ENCODE assay signal across 8 cellular contexts in the genomic region with DNA sequence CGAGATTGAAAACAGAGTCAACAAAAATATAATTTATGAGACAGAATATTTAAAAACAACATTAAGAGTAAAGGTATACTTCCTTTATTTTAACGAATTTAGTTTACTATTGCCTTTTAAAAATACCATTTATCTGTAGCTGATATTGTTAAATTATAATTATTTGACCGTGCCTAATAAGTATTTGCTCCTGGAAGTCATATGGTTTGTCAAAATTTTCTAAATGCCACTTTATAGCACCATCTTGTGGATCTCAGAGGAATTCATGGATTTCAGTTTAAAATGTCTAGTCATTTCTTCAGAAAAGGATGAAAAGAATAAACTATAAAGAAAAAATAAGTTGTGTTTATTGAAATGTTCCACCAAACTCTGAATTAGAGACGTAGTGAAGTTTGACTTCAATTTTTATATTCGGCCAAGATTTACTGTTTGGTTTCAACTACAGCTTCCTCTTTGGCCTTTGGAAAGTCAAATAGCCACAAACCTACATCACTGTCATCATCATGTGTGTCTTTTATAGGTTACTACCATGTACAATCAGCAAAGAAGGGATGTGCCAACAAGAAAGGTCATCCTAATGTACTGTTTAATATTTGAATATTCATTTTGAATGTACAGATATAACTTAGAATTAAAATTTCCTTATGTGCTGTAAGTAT. TPM values are rescaled to one million over a fixed set of nuclear protein-coding genes. Genes with fewer than 3 reads are reported as not detected.
DNase-seq lines count a peak whose midpoint lies in the region; ATAC-seq, FAIRE-seq and TF ChIP-seq lines count a peak whose summit lies in the region.

No MANE protein-coding gene starts in this region.

- H3K27me3 ChIP-seq in BJ (ENCODE audit: control insufficient read depth, insufficient read depth, low read length) (no peaks in the 10 kb centered on the region), upper lobe of right lung (peaks cover 5% of the 10 kb centered on the region)

- no peak for DNase-seq in BJ (ENCODE audit: low read depth)
- DNase-seq in HTR-8/SVneo (ENCODE audit: insufficient read length, low spot score), result peak; percentile 20
- peak; percentile 5 for DNase-seq in glomerular endothelial cell (ENCODE audit: extremely low read depth, low read depth, low spot score)
- no peak for DNase-seq in upper lobe of right lung
- DNase-seq in activated CD4-positive, alpha-beta T cell treated with anti-CD3 and anti-CD28 coated beads, Interleukin-2, amount 50 U/mL, for 48 hours, result no peak
- DNase-seq in T-helper 2 cell treated with Interferon-gamma antibody and Interleukin-4, amounts not matched to agents 5 μg/mL and 100 μg/mL, for 36 hours (ENCODE audit: low spot score), result no peak

- no peak overlapping the region for H3K27ac ChIP-seq in upper lobe of right lung

- H3K4me3 Mint-ChIP-seq in T-helper 2 cell treated with Interferon-gamma antibody and Interleukin-4, amounts not matched to agents 5 μg/mL and 100 μg/mL, for 36 hours, result no peak overlapping the region

- CTCF ChIA-PET in BJ (lab: Yijun Ruan, JAX), result interaction anchor here (0.6 to 3.3 kb wide), 5 partner anchors 12 to 157 kb away, joined by 3 to 22 read pairs (median 4); no protein-coding TSS in a partner anchor

- peaks cover 45% of the 10 kb centered on the region for H3K27me3 Mint-ChIP-seq in T-helper 2 cell treated with Interferon-gamma antibody and Interleukin-4, amounts not matched to agents 5 μg/mL and 100 μg/mL, for 36 hours (ENCODE audit: low read depth)

- H3K4me3 ChIP-seq in BJ (ENCODE audit: low read depth, low read length) (no peak overlapping the region), upper lobe of right lung (no peak overlapping the region)

- POLR2A ChIA-PET in BJ (lab: Charles Lee), result no interaction called here

- no peaks in the 10 kb centered on the region for H3K4me1 ChIP-seq in upper lobe of right lung

- ATAC-seq in SK-N-SH treated with all-trans-retinoic acid at 6 μM for 48 hours, result peak; percentile 39; the same call in 1 of the 3 replicates
- ATAC-seq in upper lobe of right lung, result no peak
- no peak for ATAC-seq in HG02798 (IDR thresholded peaks at IDR 0.05; ENCODE audit: poor library complexity, unreplicated experiment)

- FAIRE-seq in HTR-8/SVneo (lab: Jason Lieb, UNC), result no peak

- no peaks in the 10 kb centered on the region for H3K4me1 Mint-ChIP-seq in T-helper 2 cell treated with Interferon-gamma antibody and Interleukin-4, amounts not matched to agents 5 μg/mL and 100 μg/mL, for 36 hours (ENCODE audit: low read depth)

- peak; percentile 57 for TF ChIP-seq CTCF in BJ (IDR thresholded peaks at IDR 0.05; ENCODE audit: insufficient read depth, low read depth, low read length)
- peak; percentile 62 for TF ChIP-seq CTCF in upper lobe of right lung (IDR thresholded peaks at IDR 0.05)

- H3K36me3 Mint-ChIP-seq in T-helper 2 cell treated with Interferon-gamma antibody and Interleukin-4, amounts not matched to agents 5 μg/mL and 100 μg/mL, for 36 hours (ENCODE audit: low read depth), result no peaks in the 10 kb centered on the region

- H3K27ac Mint-ChIP-seq in T-helper 2 cell treated with Interferon-gamma antibody and Interleukin-4, amounts not matched to agents 5 μg/mL and 100 μg/mL, for 36 hours, result no peak overlapping the region

- H3K9me3 ChIP-seq in upper lobe of right lung, result no peaks in the 10 kb centered on the region

- intact Hi-C loops in upper lobe of right lung (cut with DNase I), result loop anchor here (10.0 kb wide), 1 partner anchor 156 kb away; no protein-coding TSS in a partner anchor

- H3K9me3 Mint-ChIP-seq in T-helper 2 cell treated with Interferon-gamma antibody and Interleukin-4, amounts not matched to agents 5 μg/mL and 100 μg/mL, for 36 hours, result no peaks in the 10 kb centered on the region

- H3K36me3 ChIP-seq in BJ (ENCODE audit: control insufficient read depth, insufficient read depth, low read length) (no peaks in the 10 kb centered on the region), upper lobe of right lung (no peaks in the 10 kb centered on the region)

TF ChIP-seq in SK-N-SH treated with all-trans-retinoic acid at 6 μM for 48 hours, 23 proteins besides CTCF, POLR2A, EP300 and RAD21:
- TF ChIP-seq, protein P1, sequence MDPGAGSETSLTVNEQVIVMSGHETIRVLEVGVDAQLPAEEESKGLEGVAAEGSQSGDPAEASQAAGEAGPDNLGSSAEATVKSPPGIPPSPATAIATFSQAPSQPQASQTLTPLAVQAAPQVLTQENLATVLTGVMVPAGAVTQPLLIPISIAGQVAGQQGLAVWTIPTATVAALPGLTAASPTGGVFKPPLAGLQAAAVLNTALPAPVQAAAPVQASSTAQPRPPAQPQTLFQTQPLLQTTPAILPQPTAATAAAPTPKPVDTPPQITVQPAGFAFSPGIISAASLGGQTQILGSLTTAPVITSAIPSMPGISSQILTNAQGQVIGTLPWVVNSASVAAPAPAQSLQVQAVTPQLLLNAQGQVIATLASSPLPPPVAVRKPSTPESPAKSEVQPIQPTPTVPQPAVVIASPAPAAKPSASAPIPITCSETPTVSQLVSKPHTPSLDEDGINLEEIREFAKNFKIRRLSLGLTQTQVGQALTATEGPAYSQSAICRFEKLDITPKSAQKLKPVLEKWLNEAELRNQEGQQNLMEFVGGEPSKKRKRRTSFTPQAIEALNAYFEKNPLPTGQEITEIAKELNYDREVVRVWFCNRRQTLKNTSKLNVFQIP (CRISPR knock-in tag; IDR thresholded peaks at IDR 0.05; ENCODE audit: borderline replicate concordance, low read depth), result no peak
- TF ChIP-seq SNAI2 (CRISPR knock-in tag; IDR thresholded peaks at IDR 0.05) (no peak), ZNF8 (CRISPR knock-in tag; IDR thresholded peaks at IDR 0.05) (no peak), GLIS3 (CRISPR knock-in tag; IDR thresholded peaks at IDR 0.05) (no peak), RARB (CRISPR knock-in tag; IDR thresholded peaks at IDR 0.05) (no peak), TOX (CRISPR knock-in tag; IDR thresholded peaks at IDR 0.05; ENCODE audit: borderline replicate concordance) (no peak), ZC3H10 (CRISPR knock-in tag; IDR thresholded peaks at IDR 0.05) (no peak), OSR1 (CRISPR knock-in tag; IDR thresholded peaks at IDR 0.05) (no peak), ESRRG (CRISPR knock-in tag; IDR thresholded peaks at IDR 0.05) (no peak), ARNTL (CRISPR knock-in tag; IDR thresholded peaks at IDR 0.05; ENCODE audit: borderline replicate concordance, low read depth) (no peak), ISL1 (CRISPR knock-in tag; IDR thresholded peaks at IDR 0.05) (no peak)
- TF ChIP-seq, protein P2, sequence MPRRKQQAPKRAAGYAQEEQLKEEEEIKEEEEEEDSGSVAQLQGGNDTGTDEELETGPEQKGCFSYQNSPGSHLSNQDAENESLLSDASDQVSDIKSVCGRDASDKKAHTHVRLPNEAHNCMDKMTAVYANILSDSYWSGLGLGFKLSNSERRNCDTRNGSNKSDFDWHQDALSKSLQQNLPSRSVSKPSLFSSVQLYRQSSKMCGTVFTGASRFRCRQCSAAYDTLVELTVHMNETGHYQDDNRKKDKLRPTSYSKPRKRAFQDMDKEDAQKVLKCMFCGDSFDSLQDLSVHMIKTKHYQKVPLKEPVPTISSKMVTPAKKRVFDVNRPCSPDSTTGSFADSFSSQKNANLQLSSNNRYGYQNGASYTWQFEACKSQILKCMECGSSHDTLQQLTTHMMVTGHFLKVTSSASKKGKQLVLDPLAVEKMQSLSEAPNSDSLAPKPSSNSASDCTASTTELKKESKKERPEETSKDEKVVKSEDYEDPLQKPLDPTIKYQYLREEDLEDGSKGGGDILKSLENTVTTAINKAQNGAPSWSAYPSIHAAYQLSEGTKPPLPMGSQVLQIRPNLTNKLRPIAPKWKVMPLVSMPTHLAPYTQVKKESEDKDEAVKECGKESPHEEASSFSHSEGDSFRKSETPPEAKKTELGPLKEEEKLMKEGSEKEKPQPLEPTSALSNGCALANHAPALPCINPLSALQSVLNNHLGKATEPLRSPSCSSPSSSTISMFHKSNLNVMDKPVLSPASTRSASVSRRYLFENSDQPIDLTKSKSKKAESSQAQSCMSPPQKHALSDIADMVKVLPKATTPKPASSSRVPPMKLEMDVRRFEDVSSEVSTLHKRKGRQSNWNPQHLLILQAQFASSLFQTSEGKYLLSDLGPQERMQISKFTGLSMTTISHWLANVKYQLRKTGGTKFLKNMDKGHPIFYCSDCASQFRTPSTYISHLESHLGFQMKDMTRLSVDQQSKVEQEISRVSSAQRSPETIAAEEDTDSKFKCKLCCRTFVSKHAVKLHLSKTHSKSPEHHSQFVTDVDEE (CRISPR knock-in tag; IDR thresholded peaks at IDR 0.05), result no peak
- TF ChIP-seq, protein P3, sequence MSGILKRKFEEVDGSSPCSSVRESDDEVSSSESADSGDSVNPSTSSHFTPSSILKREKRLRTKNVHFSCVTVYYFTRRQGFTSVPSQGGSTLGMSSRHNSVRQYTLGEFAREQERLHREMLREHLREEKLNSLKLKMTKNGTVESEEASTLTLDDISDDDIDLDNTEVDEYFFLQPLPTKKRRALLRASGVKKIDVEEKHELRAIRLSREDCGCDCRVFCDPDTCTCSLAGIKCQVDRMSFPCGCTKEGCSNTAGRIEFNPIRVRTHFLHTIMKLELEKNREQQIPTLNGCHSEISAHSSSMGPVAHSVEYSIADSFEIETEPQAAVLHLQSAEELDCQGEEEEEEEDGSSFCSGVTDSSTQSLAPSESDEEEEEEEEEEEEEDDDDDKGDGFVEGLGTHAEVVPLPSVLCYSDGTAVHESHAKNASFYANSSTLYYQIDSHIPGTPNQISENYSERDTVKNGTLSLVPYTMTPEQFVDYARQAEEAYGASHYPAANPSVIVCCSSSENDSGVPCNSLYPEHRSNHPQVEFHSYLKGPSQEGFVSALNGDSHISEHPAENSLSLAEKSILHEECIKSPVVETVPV (CRISPR knock-in tag; IDR thresholded peaks at IDR 0.05), result no peak

RNA-seq across cellular contexts. Expression of a gene that starts 10.3 kb away (rescaled TPM):
- 0.29 and 0.31 TPM in 2 replicates for polyA plus RNA-seq in BJ (2011; rRNA removed)
- polyA minus RNA-seq in BJ (2011; rRNA and poly(A)+ RNA removed), result not detected in 2 replicates
- total RNA-seq in glomerular endothelial cell (1.3 TPM in 1 of 2 replicates, not detected in the other), upper lobe of right lung (2.1 TPM)

RNA-seq across cellular contexts. Expression of a gene that starts 49.8 kb away (rescaled TPM):
- polyA plus RNA-seq in BJ (2011; rRNA removed), result 2.0 and 4.0 TPM in 2 replicates
- polyA minus RNA-seq in BJ (2011; rRNA and poly(A)+ RNA removed), result 1.2 and 1.9 TPM in 2 replicates
- total RNA-seq in glomerular endothelial cell, result 8.0 and 9.7 TPM in 2 replicates
- total RNA-seq in upper lobe of right lung, result 11.3 TPM

Comparison
In these comparisons a context has a peak if more than half of its experiments do, and no peak if none do; other contexts are left out.
1. DNase-seq: peak in HTR-8/SVneo (single experiment) and glomerular endothelial cell (single experiment); none in BJ (single experiment), upper lobe of right lung (single experiment), activated CD4-positive, alpha-beta T cell treated with anti-CD3 and anti-CD28 coated beads, Interleukin-2, amount 50 U/mL, for 48 hours (0 of 2) and T-helper 2 cell treated with Interferon-gamma antibody and Interleukin-4, amounts not matched to agents 5 μg/mL and 100 μg/mL, for 36 hours (single experiment).